Comparison of ENCODE assay signal across 28 cellular contexts in the genomic region with DNA sequence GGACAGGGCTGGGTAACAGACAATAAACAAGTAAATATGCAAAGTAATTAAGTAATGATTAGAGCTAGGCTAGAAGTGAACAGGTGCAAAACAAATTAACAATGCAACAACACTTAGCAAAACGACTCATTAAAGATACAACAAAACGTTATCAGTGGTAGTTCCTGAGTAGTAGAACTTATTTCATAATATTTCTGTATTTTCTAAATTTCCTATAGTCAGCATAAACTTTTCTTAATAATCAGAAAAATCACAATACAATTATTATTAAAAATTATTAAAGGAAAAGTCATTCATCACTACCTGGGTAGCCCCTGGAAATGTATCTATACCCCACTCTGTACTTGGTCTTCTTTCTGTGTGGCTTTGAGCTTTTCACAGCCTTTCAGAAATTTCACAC.
"Had no signal": no experiment of that assay in that cellular context is flagged by ENCODE, and none has a peak within 500 bp of the region (broad histone marks: within the 10 kb centered on the region; RNA-seq: fewer than 3 reads in every experiment).

No MANE protein-coding gene starts in this region.

- FAIRE-seq: bronchial epithelial cell, TTC549 had no signal

- H3K4me3 ChIP-seq: ascending aorta, cardiac muscle cell had no signal

- H3K27me3 ChIP-seq: ascending aorta, cardiac muscle cell had no signal

- ATAC-seq: activated CD8-positive, alpha-beta T cell treated with anti-CD3 and anti-CD28 coated beads for 36 hours; activated naive CD8-positive, alpha-beta T cell treated with anti-CD3 and anti-CD28 coated beads, Interleukin-2, amount 50 U/mL, for 24 hours had no signal

- H3K27ac ChIP-seq: ascending aorta, cardiac muscle cell, VCaP had no signal

- H3K4me1 ChIP-seq: ascending aorta had no signal

- H3K9me3 ChIP-seq: ascending aorta had no signal

- H3K36me3 ChIP-seq: ascending aorta, cardiac muscle cell had no signal

- DNase-seq: activated B cell treated with CpG ODN at 0.5 μM for 24 hours; activated CD4-positive, alpha-beta memory T cell treated with anti-CD3 and anti-CD28 coated beads for 36 hours; activated CD4-positive, alpha-beta T cell treated with anti-CD3 and anti-CD28 coated beads for 4 hours; activated CD4-positive, alpha-beta T cell treated with anti-CD3 and anti-CD28 coated beads, Interleukin-2, amount 10 ng/mL, durations not matched to agents 24 days and 14 days; activated CD4-positive, alpha-beta T cell treated with anti-CD3 and anti-CD28 coated beads, Interleukin-2, amount 50 U/mL, for 1 hour; activated CD4-positive, alpha-beta T cell treated with anti-CD3 and anti-CD28 coated beads, Interleukin-2, amount 50 U/mL, for 4 hours; activated CD4-positive, CD25-positive, alpha-beta regulatory T cell treated with anti-CD3 and anti-CD28 coated beads, Interleukin-2, amount 50 U/mL, for 72 hours; activated CD8-positive, alpha-beta memory T cell treated with anti-CD3 and anti-CD28 coated beads, Interleukin-2, amount 50 U/mL, for 48 hours; activated CD8-positive, alpha-beta T cell treated with anti-CD3 and anti-CD28 coated beads for 36 hours; activated effector memory CD4-positive, alpha-beta T cell treated with Interleukin-2 at 50 U/mL for 16 hours; activated gamma-delta T cell; activated naive CD4-positive, alpha-beta T cell treated with anti-CD3 and anti-CD28 coated beads, Interleukin-2, amount 10 ng/mL, durations not matched to agents 7 days and 5 days; activated naive CD4-positive, alpha-beta T cell treated with Interleukin-2 at 50 U/mL for 16 hours; activated naive CD8-positive, alpha-beta T cell treated with anti-CD3 and anti-CD28 coated beads, Interleukin-2, amount 10 ng/mL, durations not matched to agents 7 days and 5 days; activated naive CD8-positive, alpha-beta T cell treated with anti-CD3 and anti-CD28 coated beads, Interleukin-2, amount 50 U/mL, for 24 hours; activated T-cell treated with anti-CD3 and anti-CD28 coated beads, Interleukin-2, amount 50 U/mL, for 24 hours; activated T-cell treated with anti-CD3 and anti-CD28 coated beads, Interleukin-2, amount 50 U/mL, for 48 hours; amygdala; anterior cingulate cortex; caudate nucleus; cerebellar nuclear complex; T-helper 2 cell; T-helper 9 cell had no signal
